ENCODE assay signal across 26 cellular contexts in the genomic region with DNA sequence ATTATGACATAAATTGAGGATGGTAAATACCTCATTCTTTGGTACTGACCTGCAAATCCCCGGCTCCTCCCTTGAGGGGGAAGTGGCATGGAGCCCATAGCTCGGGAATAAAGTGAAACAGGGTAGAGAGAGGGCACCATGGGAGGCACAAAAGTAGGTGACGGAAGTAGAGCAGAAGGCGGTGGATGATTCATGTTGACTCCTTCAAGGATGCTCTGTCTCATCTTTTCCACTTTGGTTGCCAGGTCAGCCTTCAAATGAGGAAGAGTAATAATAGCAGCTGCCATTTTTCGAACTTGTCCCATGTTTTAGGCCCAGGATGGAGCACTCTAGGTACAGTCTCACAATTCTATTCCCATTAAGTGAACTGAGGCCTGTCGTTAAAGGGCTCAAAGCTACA.
"Had no signal": no experiment of that assay in that cellular context is flagged by ENCODE, and none has a peak within 500 bp of the region (broad histone marks: within the 10 kb centered on the region; RNA-seq: fewer than 3 reads in every experiment).

No MANE protein-coding gene starts in this region.

- H3K4me3 Mint-ChIP-seq: activated CD4-positive, alpha-beta T cell treated with anti-CD3 and anti-CD28 coated beads for 36 hours; activated CD8-positive, alpha-beta T cell treated with anti-CD3 and anti-CD28 coated beads for 36 hours; activated naive CD4-positive, alpha-beta T cell treated with anti-CD3 and anti-CD28 coated beads, Interleukin-2, amount 10 ng/mL, durations not matched to agents 7 days and 5 days; activated naive CD8-positive, alpha-beta T cell treated with anti-CD3 and anti-CD28 coated beads for 36 hours; activated T-cell treated with anti-CD3 and anti-CD28 coated beads, Interleukin-2, amount 50 U/mL, for 4 hours; T-cell had no signal

- H3K4me1 ChIP-seq: breast epithelium had no signal

- H3K9me3 ChIP-seq: breast epithelium had no signal

- H2AFZ ChIP-seq: PC-9 had no signal

- ATAC-seq: activated CD4-positive, alpha-beta T cell treated with anti-CD3 and anti-CD28 coated beads for 36 hours; activated CD8-positive, alpha-beta T cell treated with anti-CD3 and anti-CD28 coated beads for 36 hours; activated T-cell treated with anti-CD3 and anti-CD28 coated beads, Interleukin-2, amount 50 U/mL, for 4 hours; K562; Right ventricle myocardium inferior; T-cell had no signal

- H3K4me3 ChIP-seq: breast epithelium, K562, PC-9, SK-N-MC had no signal

- H3K4me2 ChIP-seq: PC-9 had no signal

- DNase-seq: activated CD4-positive, alpha-beta T cell treated with anti-CD3 and anti-CD28 coated beads for 36 hours; activated CD4-positive, alpha-beta T cell treated with anti-CD3 and anti-CD28 coated beads, Interleukin-2, amount 50 U/mL, for 1 hour; activated CD8-positive, alpha-beta memory T cell treated with anti-CD3 and anti-CD28 coated beads, Interleukin-2, amount 50 U/mL, for 4 hours; activated CD8-positive, alpha-beta T cell treated with anti-CD3 and anti-CD28 coated beads for 36 hours; activated gamma-delta T cell treated with Interleukin-2 at 50 U/mL for 16 hours; activated naive CD4-positive, alpha-beta T cell treated with anti-CD3 and anti-CD28 coated beads, Interleukin-2, amount 10 ng/mL, durations not matched to agents 7 days and 5 days; activated naive CD8-positive, alpha-beta T cell treated with anti-CD3 and anti-CD28 coated beads for 36 hours; activated T-cell treated with anti-CD3 and anti-CD28 coated beads, Interleukin-2, amount 50 U/mL, for 4 hours; anterior cingulate cortex; Karpas-422; NCI-H1105 treated with DMSO at 0.1 percent for 48 hours; NCI-H1436 treated with DMSO at 0.1 percent for 48 hours; NCI-H187; NCI-H2081; NCI-H524; PC-9; RPMI8226; T-cell; T-helper 2 cell; T1000; WERI-Rb-1 had no signal

- H3K27me3 Mint-ChIP-seq: activated CD4-positive, alpha-beta T cell treated with anti-CD3 and anti-CD28 coated beads for 36 hours; activated CD8-positive, alpha-beta T cell treated with anti-CD3 and anti-CD28 coated beads for 36 hours; activated naive CD4-positive, alpha-beta T cell treated with anti-CD3 and anti-CD28 coated beads, Interleukin-2, amount 10 ng/mL, durations not matched to agents 7 days and 5 days; activated naive CD8-positive, alpha-beta T cell treated with anti-CD3 and anti-CD28 coated beads for 36 hours; T-cell had no signal

- H3K27ac ChIP-seq: breast epithelium, PC-9, SK-N-MC, WERI-Rb-1 had no signal

- H3K4me1 Mint-ChIP-seq: activated CD4-positive, alpha-beta T cell treated with anti-CD3 and anti-CD28 coated beads for 36 hours; activated naive CD4-positive, alpha-beta T cell treated with anti-CD3 and anti-CD28 coated beads, Interleukin-2, amount 10 ng/mL, durations not matched to agents 7 days and 5 days; activated naive CD8-positive, alpha-beta T cell treated with anti-CD3 and anti-CD28 coated beads for 36 hours; T-cell had no signal

- H3K9me3 Mint-ChIP-seq: activated CD8-positive, alpha-beta T cell treated with anti-CD3 and anti-CD28 coated beads for 36 hours; activated naive CD4-positive, alpha-beta T cell treated with anti-CD3 and anti-CD28 coated beads, Interleukin-2, amount 10 ng/mL, durations not matched to agents 7 days and 5 days; activated naive CD8-positive, alpha-beta T cell treated with anti-CD3 and anti-CD28 coated beads for 36 hours; activated T-cell treated with anti-CD3 and anti-CD28 coated beads, Interleukin-2, amount 50 U/mL, for 4 hours; activated T-helper 2 cell treated with anti-CD3 and anti-CD28 coated beads, Interferon-gamma antibody, Interleukin-2, Interleukin-4, amounts not matched to agents 10 μg/mL and 5 μg/mL and 100 μg/mL, durations not matched to agents 14 hours and 24 hours and 36 hours; T-cell had no signal

- H3K36me3 ChIP-seq: breast epithelium, WERI-Rb-1 had no signal

- FAIRE-seq: K562 had no signal

- H3K27ac Mint-ChIP-seq: activated CD4-positive, alpha-beta T cell treated with anti-CD3 and anti-CD28 coated beads for 36 hours; activated CD8-positive, alpha-beta T cell treated with anti-CD3 and anti-CD28 coated beads for 36 hours; activated naive CD4-positive, alpha-beta T cell treated with anti-CD3 and anti-CD28 coated beads, Interleukin-2, amount 10 ng/mL, durations not matched to agents 7 days and 5 days; activated naive CD8-positive, alpha-beta T cell treated with anti-CD3 and anti-CD28 coated beads for 36 hours; activated T-helper 2 cell treated with anti-CD3 and anti-CD28 coated beads, Interferon-gamma antibody, Interleukin-2, Interleukin-4, amounts not matched to agents 10 μg/mL and 5 μg/mL and 100 μg/mL, durations not matched to agents 14 hours and 24 hours and 36 hours; T-cell had no signal
